ENCODE assay signal across 8 cellular contexts in the genomic region with DNA sequence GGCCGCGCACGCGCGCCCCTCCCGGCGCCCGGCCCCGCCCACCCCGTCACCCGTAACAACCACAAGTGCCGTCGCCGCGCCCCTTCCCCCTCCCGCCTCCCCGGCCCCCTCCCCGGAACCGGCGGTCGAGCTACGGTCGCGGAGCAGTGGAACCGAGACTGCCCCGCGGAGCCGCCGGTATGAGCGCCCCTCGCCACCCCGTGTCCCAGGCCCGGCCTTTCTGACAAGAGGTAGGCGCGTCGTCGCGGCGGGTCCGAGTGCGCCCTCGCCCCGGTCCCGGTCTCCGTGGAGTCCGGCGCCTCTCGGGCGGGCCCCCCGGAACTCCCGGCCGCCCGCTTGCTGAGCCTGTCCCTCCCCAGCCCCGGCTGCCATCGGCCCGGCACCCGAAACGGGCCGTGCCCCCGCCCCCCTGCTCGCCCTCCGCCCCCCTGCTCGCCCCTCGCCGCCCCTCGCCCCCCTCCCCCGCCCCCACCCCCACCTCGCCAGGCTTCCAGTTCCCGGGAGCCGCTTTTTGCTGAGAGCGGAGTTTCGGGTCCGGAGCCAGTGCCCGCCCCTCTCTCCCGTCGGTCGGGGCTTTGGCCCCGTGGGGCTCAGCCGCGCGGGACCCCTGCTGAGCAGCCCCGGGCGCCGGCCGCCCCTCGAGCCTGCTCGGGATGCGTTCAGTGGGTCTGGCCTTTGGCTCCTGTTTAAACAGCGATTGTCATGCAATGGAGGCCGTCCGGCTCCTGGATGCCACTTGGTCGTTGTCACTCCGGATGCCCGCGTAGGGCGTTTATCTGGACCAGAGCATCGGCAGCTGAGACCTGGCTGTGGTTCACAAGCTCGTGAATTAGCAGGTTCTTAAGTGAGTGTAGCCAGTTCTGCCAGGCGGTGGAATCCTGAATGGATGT. TPM values are rescaled to one million over a fixed set of nuclear protein-coding genes. Genes with fewer than 3 reads are reported as not detected.
A peak's percentile ranks its signal among the peaks of the same experiment; 100 is the strongest.
DNase-seq lines count a peak whose midpoint lies in the region; ATAC-seq and TF ChIP-seq lines count a peak whose summit lies in the region.

TSS of gene SEC14L1 (plus strand) at position 92 of the 890 bp plus-strand sequence. CDS start 2,628 bp downstream, outside the sequence.

- peak within 1 kb of the TSS; percentile 88 for H3K27ac ChIP-seq in AG04450 (ENCODE audit: low read depth, low read length)
- H3K27ac ChIP-seq in skin epidermis = peak within 1 kb of the TSS; percentile 83 to 99 (median 97)

- peaks cover 3% of the 10 kb centered on the region for H3K27me3 Mint-ChIP-seq in brain

- H3K36me3 Mint-ChIP-seq in brain = peaks cover 51% of the 10 kb centered on the region

- DNase-seq in AG04450 (ENCODE audit: low read depth, low spot score) = no peak
- DNase-seq in iPS-NIHi11 (ENCODE audit: low spot score) = peak; percentile 60
- DNase-seq in GDM1 (lab: John Stamatoyannopoulos, UW) = no peak

- H3K9me3 ChIP-seq in AG04450 (ENCODE audit: control insufficient read depth, insufficient read depth, low read length) = peaks cover 7% of the 10 kb centered on the region

- peak within 1 kb of the TSS; percentile 88 to 93 (median 91) for H3K4me3 Mint-ChIP-seq in brain

- ATAC-seq in GM18907 (IDR thresholded peaks at IDR 0.05; ENCODE audit: unreplicated experiment) (peak; percentile 42), HG03460 (IDR thresholded peaks at IDR 0.05; ENCODE audit: unreplicated experiment) (peak; percentile 36), SK-N-SH treated with all-trans-retinoic acid at 6 μM for 48 hours (peak; percentile 35)

- peak within 1 kb of the TSS; percentile 72 to 92 (median 89) for H3K27ac Mint-ChIP-seq in brain

- POLR2A ChIA-PET in AG04450 (lab: Yijun Ruan, JAX) = interaction anchor here (0.6 to 2.4 kb wide), 4 partner anchors 12 to 38 kb away, joined by 4 to 13 read pairs (median 4); no protein-coding TSS in a partner anchor

- H3K27me3 ChIP-seq in AG04450 (ENCODE audit: control insufficient read depth, insufficient read depth, low read length) = no peaks in the 10 kb centered on the region

- no peak for TF ChIP-seq CTCF in AG04450 (IDR thresholded peaks at IDR 0.05; ENCODE audit: low read depth, low read length)
- TF ChIP-seq CTCF in brain (conservative IDR thresholded peaks at IDR 0.05) = no peak

- CTCF ChIA-PET in AG04450 (lab: Charles Lee) = interaction anchor here (0.7 to 2.1 kb wide), 2 partner anchors 20 to 52 kb away, joined by 3 to 10 read pairs (median 7); no protein-coding TSS in a partner anchor

- H3K4me1 Mint-ChIP-seq in brain = peaks cover 52% of the 10 kb centered on the region

- H3K9me3 Mint-ChIP-seq in brain = peaks cover 17 to 27% (median 20%) of the 10 kb centered on the region in 5 experiments

- H3K4me3 ChIP-seq in AG04450 (ENCODE audit: low read depth, low read length) (peak within 1 kb of the TSS; percentile 84), skin epidermis (peak within 1 kb of the TSS; percentile 70 to 96 (median 88))

TF ChIP-seq in SK-N-SH treated with all-trans-retinoic acid at 6 μM for 48 hours, 23 proteins besides CTCF, POLR2A, EP300 and RAD21:
- TF ChIP-seq TSHZ2 (CRISPR knock-in tag; IDR thresholded peaks at IDR 0.05) (0 out of 2 replicates have a peak, but pooled peaks have one; percentile 34), ZC3H10 (CRISPR knock-in tag; IDR thresholded peaks at IDR 0.05) (no peak), ZNF70 (CRISPR knock-in tag; IDR thresholded peaks at IDR 0.05) (0 out of 2 replicates have a peak, but pooled peaks have one; percentile 11), ZFP30 (CRISPR knock-in tag; IDR thresholded peaks at IDR 0.05) (no peak), ZNF8 (CRISPR knock-in tag; IDR thresholded peaks at IDR 0.05) (no peak), CREB5 (CRISPR knock-in tag; IDR thresholded peaks at IDR 0.05; ENCODE audit: low read depth) (no peak), GLIS3 (CRISPR knock-in tag; IDR thresholded peaks at IDR 0.05) (0 out of 2 replicates have a peak, but pooled peaks have one; percentile 20), BACH2 (CRISPR knock-in tag; IDR thresholded peaks at IDR 0.05; ENCODE audit: borderline replicate concordance) (no peak), SNAI2 (CRISPR knock-in tag; IDR thresholded peaks at IDR 0.05) (no peak), ESRRG (CRISPR knock-in tag; IDR thresholded peaks at IDR 0.05) (no peak), ZFP3 (CRISPR knock-in tag; IDR thresholded peaks at IDR 0.05) (peak; percentile 54; the same call in 1 of the 2 replicates), PPARA (CRISPR knock-in tag; IDR thresholded peaks at IDR 0.05; ENCODE audit: borderline replicate concordance) (no peak)
TF ChIP-seq in SK-N-SH treated with all-trans-retinoic acid at 6 μM for 48 hours: peak in this region for 4.

RNA-seq across cellular contexts. Expression of gene SEC14L1, which starts in this region (rescaled TPM):
- 34.7 and 38.7 TPM in 2 replicates for polyA plus RNA-seq in AG04450 (2011; rRNA removed)
- 28.7 and 40.4 TPM in 2 replicates for polyA minus RNA-seq in AG04450 (2011; rRNA and poly(A)+ RNA removed)
- 129 TPM for polyA plus RNA-seq in brain (ENCODE audit: insufficient read depth, low read depth, low replicate concordance)
